Comparison of ENCODE assay signal across 1 cellular context in genomic region chr19:45405435-45406164, GRCh38.
TF ChIP-seq lines count a peak whose summit lies in the region.

No MANE protein-coding gene starts in this region.

TF ChIP-seq in HepG2, 621 proteins besides CTCF, POLR2A, EP300 and RAD21 (continued from another document and continues in another):
- TF ChIP-seq PATZ1 (CRISPR knock-in tag; IDR thresholded peaks at IDR 0.05) = peak; percentile 9; the same call in 1 of the 2 replicates
- no peak; the same call in 1 of the 2 replicates for TF ChIP-seq HOXA5 (CRISPR knock-in tag; IDR thresholded peaks at IDR 0.05)
- TF ChIP-seq ZNF121 (CRISPR knock-in tag; IDR thresholded peaks at IDR 0.05) = peak; percentile 58
- no peak for TF ChIP-seq ARNTL (CRISPR knock-in tag; IDR thresholded peaks at IDR 0.05)
- TF ChIP-seq MAX (IDR thresholded peaks at IDR 0.05) = no peak; the same call in 1 of the 2 replicates
- no peak for TF ChIP-seq SNAI1 (CRISPR knock-in tag; IDR thresholded peaks at IDR 0.05; ENCODE audit: borderline replicate concordance)
- TF ChIP-seq, protein P1, sequence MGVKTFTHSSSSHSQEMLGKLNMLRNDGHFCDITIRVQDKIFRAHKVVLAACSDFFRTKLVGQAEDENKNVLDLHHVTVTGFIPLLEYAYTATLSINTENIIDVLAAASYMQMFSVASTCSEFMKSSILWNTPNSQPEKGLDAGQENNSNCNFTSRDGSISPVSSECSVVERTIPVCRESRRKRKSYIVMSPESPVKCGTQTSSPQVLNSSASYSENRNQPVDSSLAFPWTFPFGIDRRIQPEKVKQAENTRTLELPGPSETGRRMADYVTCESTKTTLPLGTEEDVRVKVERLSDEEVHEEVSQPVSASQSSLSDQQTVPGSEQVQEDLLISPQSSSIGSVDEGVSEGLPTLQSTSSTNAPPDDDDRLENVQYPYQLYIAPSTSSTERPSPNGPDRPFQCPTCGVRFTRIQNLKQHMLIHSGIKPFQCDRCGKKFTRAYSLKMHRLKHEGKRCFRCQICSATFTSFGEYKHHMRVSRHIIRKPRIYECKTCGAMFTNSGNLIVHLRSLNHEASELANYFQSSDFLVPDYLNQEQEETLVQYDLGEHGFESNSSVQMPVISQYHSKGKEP (CRISPR knock-in tag; IDR thresholded peaks at IDR 0.05) = no peak
- TF ChIP-seq, protein P2, sequence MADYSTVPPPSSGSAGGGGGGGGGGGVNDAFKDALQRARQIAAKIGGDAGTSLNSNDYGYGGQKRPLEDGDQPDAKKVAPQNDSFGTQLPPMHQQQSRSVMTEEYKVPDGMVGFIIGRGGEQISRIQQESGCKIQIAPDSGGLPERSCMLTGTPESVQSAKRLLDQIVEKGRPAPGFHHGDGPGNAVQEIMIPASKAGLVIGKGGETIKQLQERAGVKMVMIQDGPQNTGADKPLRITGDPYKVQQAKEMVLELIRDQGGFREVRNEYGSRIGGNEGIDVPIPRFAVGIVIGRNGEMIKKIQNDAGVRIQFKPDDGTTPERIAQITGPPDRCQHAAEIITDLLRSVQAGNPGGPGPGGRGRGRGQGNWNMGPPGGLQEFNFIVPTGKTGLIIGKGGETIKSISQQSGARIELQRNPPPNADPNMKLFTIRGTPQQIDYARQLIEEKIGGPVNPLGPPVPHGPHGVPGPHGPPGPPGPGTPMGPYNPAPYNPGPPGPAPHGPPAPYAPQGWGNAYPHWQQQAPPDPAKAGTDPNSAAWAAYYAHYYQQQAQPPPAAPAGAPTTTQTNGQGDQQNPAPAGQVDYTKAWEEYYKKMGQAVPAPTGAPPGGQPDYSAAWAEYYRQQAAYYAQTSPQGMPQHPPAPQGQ (CRISPR knock-in tag; IDR thresholded peaks at IDR 0.05; ENCODE audit: borderline replicate concordance) = no peak
- TF ChIP-seq CC2D1A (CRISPR knock-in tag; IDR thresholded peaks at IDR 0.05) = no peak
- no peak for TF ChIP-seq ZNF557 (CRISPR knock-in tag; IDR thresholded peaks at IDR 0.05)
- no peak for TF ChIP-seq FOXO1 (CRISPR knock-in tag; IDR thresholded peaks at IDR 0.05)
- TF ChIP-seq ZNF879 (CRISPR knock-in tag; IDR thresholded peaks at IDR 0.05) = no peak
- TF ChIP-seq, protein P3, sequence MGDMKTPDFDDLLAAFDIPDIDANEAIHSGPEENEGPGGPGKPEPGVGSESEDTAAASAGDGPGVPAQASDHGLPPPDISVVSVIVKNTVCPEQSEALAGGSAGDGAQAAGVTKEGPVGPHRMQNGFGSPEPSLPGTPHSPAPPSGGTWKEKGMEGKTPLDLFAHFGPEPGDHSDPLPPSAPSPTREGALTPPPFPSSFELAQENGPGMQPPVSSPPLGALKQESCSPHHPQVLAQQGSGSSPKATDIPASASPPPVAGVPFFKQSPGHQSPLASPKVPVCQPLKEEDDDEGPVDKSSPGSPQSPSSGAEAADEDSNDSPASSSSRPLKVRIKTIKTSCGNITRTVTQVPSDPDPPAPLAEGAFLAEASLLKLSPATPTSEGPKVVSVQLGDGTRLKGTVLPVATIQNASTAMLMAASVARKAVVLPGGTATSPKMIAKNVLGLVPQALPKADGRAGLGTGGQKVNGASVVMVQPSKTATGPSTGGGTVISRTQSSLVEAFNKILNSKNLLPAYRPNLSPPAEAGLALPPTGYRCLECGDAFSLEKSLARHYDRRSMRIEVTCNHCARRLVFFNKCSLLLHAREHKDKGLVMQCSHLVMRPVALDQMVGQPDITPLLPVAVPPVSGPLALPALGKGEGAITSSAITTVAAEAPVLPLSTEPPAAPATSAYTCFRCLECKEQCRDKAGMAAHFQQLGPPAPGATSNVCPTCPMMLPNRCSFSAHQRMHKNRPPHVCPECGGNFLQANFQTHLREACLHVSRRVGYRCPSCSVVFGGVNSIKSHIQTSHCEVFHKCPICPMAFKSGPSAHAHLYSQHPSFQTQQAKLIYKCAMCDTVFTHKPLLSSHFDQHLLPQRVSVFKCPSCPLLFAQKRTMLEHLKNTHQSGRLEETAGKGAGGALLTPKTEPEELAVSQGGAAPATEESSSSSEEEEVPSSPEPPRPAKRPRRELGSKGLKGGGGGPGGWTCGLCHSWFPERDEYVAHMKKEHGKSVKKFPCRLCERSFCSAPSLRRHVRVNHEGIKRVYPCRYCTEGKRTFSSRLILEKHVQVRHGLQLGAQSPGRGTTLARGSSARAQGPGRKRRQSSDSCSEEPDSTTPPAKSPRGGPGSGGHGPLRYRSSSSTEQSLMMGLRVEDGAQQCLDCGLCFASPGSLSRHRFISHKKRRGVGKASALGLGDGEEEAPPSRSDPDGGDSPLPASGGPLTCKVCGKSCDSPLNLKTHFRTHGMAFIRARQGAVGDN (CRISPR knock-in tag; IDR thresholded peaks at IDR 0.05) = no peak; the same call in 1 of the 2 replicates
- TF ChIP-seq ZBTB20 (CRISPR knock-in tag; IDR thresholded peaks at IDR 0.05; ENCODE audit: borderline replicate concordance, low read depth) = no peak
- no peak for TF ChIP-seq ZNF549 (CRISPR knock-in tag; IDR thresholded peaks at IDR 0.05)
- TF ChIP-seq ZFP36 (IDR thresholded peaks at IDR 0.05; ENCODE audit: borderline replicate concordance, low read depth, low read length, partially characterized antibody) = no peak
- no peak for TF ChIP-seq DR1 (CRISPR knock-in tag; IDR thresholded peaks at IDR 0.05)
- TF ChIP-seq FOXK2 (IDR thresholded peaks at IDR 0.05) = no peak
- TF ChIP-seq PRPF4 (IDR thresholded peaks at IDR 0.05; ENCODE audit: low read depth, low read length, poor library complexity, severe bottlenecking) = no peak
- TF ChIP-seq ZNF18 (CRISPR knock-in tag; IDR thresholded peaks at IDR 0.05; ENCODE audit: insufficient replicate concordance) = no peak
- TF ChIP-seq FOXA1 (IDR thresholded peaks at IDR 0.05) = no peak
- TF ChIP-seq FOXA1 (CRISPR knock-in tag; IDR thresholded peaks at IDR 0.05) = peak; percentile 55
- TF ChIP-seq, protein P4, sequence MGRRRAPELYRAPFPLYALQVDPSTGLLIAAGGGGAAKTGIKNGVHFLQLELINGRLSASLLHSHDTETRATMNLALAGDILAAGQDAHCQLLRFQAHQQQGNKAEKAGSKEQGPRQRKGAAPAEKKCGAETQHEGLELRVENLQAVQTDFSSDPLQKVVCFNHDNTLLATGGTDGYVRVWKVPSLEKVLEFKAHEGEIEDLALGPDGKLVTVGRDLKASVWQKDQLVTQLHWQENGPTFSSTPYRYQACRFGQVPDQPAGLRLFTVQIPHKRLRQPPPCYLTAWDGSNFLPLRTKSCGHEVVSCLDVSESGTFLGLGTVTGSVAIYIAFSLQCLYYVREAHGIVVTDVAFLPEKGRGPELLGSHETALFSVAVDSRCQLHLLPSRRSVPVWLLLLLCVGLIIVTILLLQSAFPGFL (CRISPR knock-in tag; IDR thresholded peaks at IDR 0.05) = no peak
- TF ChIP-seq SALL2 (CRISPR knock-in tag; IDR thresholded peaks at IDR 0.05) = no peak
- TF ChIP-seq, protein P5, sequence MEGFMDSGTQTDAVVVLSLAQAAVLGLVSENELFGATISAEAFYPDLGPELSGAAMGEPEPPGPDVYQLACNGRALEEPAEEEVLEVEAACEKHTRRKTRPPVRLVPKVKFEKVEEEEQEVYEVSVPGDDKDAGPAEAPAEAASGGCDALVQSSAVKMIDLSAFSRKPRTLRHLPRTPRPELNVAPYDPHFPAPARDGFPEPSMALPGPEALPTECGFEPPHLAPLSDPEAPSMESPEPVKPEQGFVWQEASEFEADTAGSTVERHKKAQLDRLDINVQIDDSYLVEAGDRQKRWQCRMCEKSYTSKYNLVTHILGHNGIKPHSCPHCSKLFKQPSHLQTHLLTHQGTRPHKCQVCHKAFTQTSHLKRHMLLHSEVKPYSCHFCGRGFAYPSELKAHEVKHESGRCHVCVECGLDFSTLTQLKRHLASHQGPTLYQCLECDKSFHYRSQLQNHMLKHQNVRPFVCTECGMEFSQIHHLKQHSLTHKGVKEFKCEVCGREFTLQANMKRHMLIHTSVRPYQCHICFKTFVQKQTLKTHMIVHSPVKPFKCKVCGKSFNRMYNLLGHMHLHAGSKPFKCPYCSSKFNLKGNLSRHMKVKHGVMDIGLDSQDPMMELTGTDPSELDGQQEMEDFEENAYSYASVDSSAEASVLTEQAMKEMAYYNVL (CRISPR knock-in tag; IDR thresholded peaks at IDR 0.05; ENCODE audit: borderline replicate concordance) = no peak; the same call in 1 of the 2 replicates
- no peak for TF ChIP-seq PCBP2 (optimal IDR thresholded peaks at IDR 0.05; ENCODE audit: low read depth, low read length, poor library complexity, severe bottlenecking)
- no peak for TF ChIP-seq ZMYM4 (CRISPR knock-in tag; IDR thresholded peaks at IDR 0.05)
- no peak for TF ChIP-seq ZNF790 (CRISPR knock-in tag; IDR thresholded peaks at IDR 0.05; ENCODE audit: borderline replicate concordance)
- TF ChIP-seq HNRNPK (IDR thresholded peaks at IDR 0.05; ENCODE audit: low read depth, low read length, poor library complexity, severe bottlenecking) = no peak
- no peak; the same call in 1 of the 2 replicates for TF ChIP-seq KDM2A (CRISPR knock-in tag; IDR thresholded peaks at IDR 0.05; ENCODE audit: borderline replicate concordance, low read depth)
- no peak for TF ChIP-seq ZNF44 (CRISPR knock-in tag; IDR thresholded peaks at IDR 0.05)
- TF ChIP-seq ZNF382 (CRISPR knock-in tag; IDR thresholded peaks at IDR 0.05; ENCODE audit: borderline replicate concordance) = no peak
- no peak for TF ChIP-seq ZNF547 (CRISPR knock-in tag; IDR thresholded peaks at IDR 0.05)
- TF ChIP-seq ZNF317 (CRISPR knock-in tag; IDR thresholded peaks at IDR 0.05) = peak; percentile 44; the same call in 1 of the 2 replicates
- TF ChIP-seq HCFC1 (IDR thresholded peaks at IDR 0.05; ENCODE audit: low read depth, low read length) = peak; percentile 92
- TF ChIP-seq, protein P6, sequence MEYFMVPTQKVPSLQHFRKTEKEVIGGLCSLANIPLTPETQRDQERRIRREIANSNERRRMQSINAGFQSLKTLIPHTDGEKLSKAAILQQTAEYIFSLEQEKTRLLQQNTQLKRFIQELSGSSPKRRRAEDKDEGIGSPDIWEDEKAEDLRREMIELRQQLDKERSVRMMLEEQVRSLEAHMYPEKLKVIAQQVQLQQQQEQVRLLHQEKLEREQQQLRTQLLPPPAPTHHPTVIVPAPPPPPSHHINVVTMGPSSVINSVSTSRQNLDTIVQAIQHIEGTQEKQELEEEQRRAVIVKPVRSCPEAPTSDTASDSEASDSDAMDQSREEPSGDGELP (IDR thresholded peaks at IDR 0.05; ENCODE audit: borderline replicate concordance, low read depth) = no peak
- TF ChIP-seq GTF3A (CRISPR knock-in tag; conservative IDR thresholded peaks at IDR 0.05) = no peak
- no peak for TF ChIP-seq RFXAP (CRISPR knock-in tag; IDR thresholded peaks at IDR 0.05; ENCODE audit: borderline replicate concordance)
- no peak for TF ChIP-seq KLF15 (CRISPR knock-in tag; IDR thresholded peaks at IDR 0.05; ENCODE audit: borderline replicate concordance)
- no peak for TF ChIP-seq ZNF558 (CRISPR knock-in tag; IDR thresholded peaks at IDR 0.05; ENCODE audit: borderline replicate concordance)
- no peak for TF ChIP-seq ZNF660 (CRISPR knock-in tag; IDR thresholded peaks at IDR 0.05; ENCODE audit: borderline replicate concordance, low read depth)
